ENCODE assay signal across 19 cellular contexts in the genomic region with DNA sequence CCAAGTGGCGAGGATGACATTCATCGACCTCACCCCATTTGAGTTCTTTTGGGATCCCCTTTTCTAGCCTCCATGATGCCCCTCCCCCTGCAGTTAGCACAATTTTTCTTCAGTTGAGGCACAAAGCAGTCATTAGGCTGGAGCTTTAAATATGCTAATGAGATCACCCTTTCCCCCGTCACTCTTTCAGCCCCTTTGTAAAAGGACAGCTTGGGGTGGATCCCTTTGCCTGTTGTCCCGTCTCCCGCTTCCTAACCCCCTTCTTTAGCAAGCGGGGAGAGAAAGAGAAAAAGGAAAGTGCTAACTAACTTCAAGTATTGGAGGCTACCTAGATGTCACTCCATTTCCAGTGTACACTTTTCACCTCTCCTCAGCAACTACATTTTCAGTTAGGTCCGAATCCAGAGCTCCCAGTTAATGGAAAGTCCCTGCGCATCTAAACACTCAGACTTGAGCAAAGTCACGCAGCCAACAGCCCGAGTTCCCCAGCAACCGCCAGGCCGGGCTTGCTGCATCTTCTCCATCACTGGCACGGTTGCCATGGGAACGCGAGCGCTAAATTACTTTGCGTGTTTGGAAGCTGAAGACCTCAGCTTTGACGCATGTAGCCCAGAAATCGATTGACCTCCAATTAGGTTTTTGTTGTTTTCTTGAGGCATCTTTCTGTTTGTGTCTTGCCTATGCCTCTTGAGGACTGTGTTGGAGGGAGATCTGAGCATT.
DNase-seq lines count a peak whose midpoint lies in the region; ATAC-seq and TF ChIP-seq lines count a peak whose summit lies in the region.
"Had no signal": no experiment of that assay in that cellular context is flagged by ENCODE, and none has a peak within 500 bp of the region (broad histone marks: within the 10 kb centered on the region; RNA-seq: fewer than 3 reads in every experiment).

No MANE protein-coding gene starts in this region.

- no peaks in the 10 kb centered on the region for H3K79me2 ChIP-seq in neural progenitor cell (ENCODE audit: low read depth)

- CTCF ChIA-PET in activated CD4-positive, alpha-beta T cell treated with anti-CD3 and anti-CD28 coated beads for 36 hours (lab: Charles Lee) = interaction anchor here (0.6 kb wide), 1 partner anchor 539 kb away, joined by 3 read pairs; no protein-coding TSS in a partner anchor

- H3K27me3 ChIP-seq in H7 (ENCODE audit: control insufficient read depth, insufficient read depth, low read length) (no peaks in the 10 kb centered on the region), neural progenitor cell (no peaks in the 10 kb centered on the region)
- H3K27me3 ChIP-seq: SJCRH30 had no signal

- no peaks in the 10 kb centered on the region for H3K9me3 ChIP-seq in neural progenitor cell (ENCODE audit: low read depth)
- H3K9me3 ChIP-seq: lower lobe of right lung, SJCRH30, tibial nerve had no signal

- no peak for ATAC-seq in GM19463 (IDR thresholded peaks at IDR 0.05; ENCODE audit: unreplicated experiment)
- no peak for ATAC-seq in activated CD4-positive, alpha-beta T cell treated with anti-CD3 and anti-CD28 coated beads for 36 hours
- ATAC-seq: lower lobe of right lung; PC-3; stimulated activated naive CD8-positive, alpha-beta T cell treated with anti-CD3 and anti-CD28 coated beads, Interleukin-15, Interleukin-2, amounts not matched to agents 100 U/mL and 50 U/mL, for 24 hours had no signal

- no peak overlapping the region for H3K27ac ChIP-seq in neural progenitor cell
- H3K27ac ChIP-seq: lower lobe of right lung, SJCRH30, tibial nerve had no signal

- H3K9ac ChIP-seq in neural progenitor cell = no peak overlapping the region

- no peaks in the 10 kb centered on the region for H3K36me3 Mint-ChIP-seq in neural progenitor cell
- no peaks in the 10 kb centered on the region for H3K36me3 Mint-ChIP-seq in activated CD4-positive, alpha-beta T cell treated with anti-CD3 and anti-CD28 coated beads for 36 hours (ENCODE audit: low read depth)

- no peaks in the 10 kb centered on the region for H4K20me1 ChIP-seq in neural progenitor cell (ENCODE audit: low read depth)

- peak; percentile 33 for DNase-seq in H7
- peak in 32 of 56 donors; percentile 0 to 51 (median 10) for DNase-seq in amygdala (lab: John Stamatoyannopoulos, UW)
- peak; percentile 7 for DNase-seq in globus pallidus (ENCODE audit: low spot score)
- peak; percentile 77 for DNase-seq in neural progenitor cell (ENCODE audit: low spot score)
- DNase-seq in HuH-7.5 (ENCODE audit: low spot score) = no peak
- DNase-seq in activated CD4-positive, alpha-beta T cell treated with anti-CD3 and anti-CD28 coated beads for 4 hours = no peak
- DNase-seq in activated CD4-positive, alpha-beta T cell treated with anti-CD3 and anti-CD28 coated beads for 36 hours = no peak
- DNase-seq: CD4-positive, alpha-beta T cell; lower lobe of right lung; NCI-H1092 treated with DMSO at 0.1 percent for 48 hours; NCI-H2081; NCI-H774; PC-3; SJCRH30; stimulated activated CD4-positive, alpha-beta T cell treated with anti-CD3 and anti-CD28 coated beads, Interleukin-2, amount 100 ng/mL, for 24 hours; stimulated activated naive CD8-positive, alpha-beta T cell treated with anti-CD3 and anti-CD28 coated beads, Interleukin-15, Interleukin-2, amounts not matched to agents 100 U/mL and 50 U/mL, for 24 hours had no signal

- H2AFZ ChIP-seq in neural progenitor cell (replicated peaks) = no peak overlapping the region

- H3K36me3 ChIP-seq in H7 (replicated peaks; ENCODE audit: control insufficient read depth, insufficient read depth, low read length) (no peaks in the 10 kb centered on the region), neural progenitor cell (no peaks in the 10 kb centered on the region)
- H3K36me3 ChIP-seq: lower lobe of right lung, SJCRH30, tibial nerve had no signal

- H3K27me3 Mint-ChIP-seq in neural progenitor cell (ENCODE audit: insufficient read depth, low read depth) = peaks cover 2% of the 10 kb centered on the region
- H3K27me3 Mint-ChIP-seq in activated CD4-positive, alpha-beta T cell treated with anti-CD3 and anti-CD28 coated beads for 36 hours = no peaks in the 10 kb centered on the region
- H3K27me3 Mint-ChIP-seq: CD4-positive, alpha-beta T cell had no signal

- TF ChIP-seq CTCF in neural progenitor cell (IDR thresholded peaks at IDR 0.05) = no peak

- peaks cover 48% of the 10 kb centered on the region for H3K4me1 Mint-ChIP-seq in neural progenitor cell
- H3K4me1 Mint-ChIP-seq in activated CD4-positive, alpha-beta T cell treated with anti-CD3 and anti-CD28 coated beads for 36 hours = no peaks in the 10 kb centered on the region

- POLR2A ChIA-PET in activated CD4-positive, alpha-beta T cell treated with anti-CD3 and anti-CD28 coated beads for 36 hours (lab: Charles Lee) = no interaction called here

- H3F3A ChIP-seq in neural progenitor cell (ENCODE audit: low read depth) = no peaks in the 10 kb centered on the region

- peak overlapping the region; percentile 56 for H3K4me2 ChIP-seq in neural progenitor cell

- H3K27ac Mint-ChIP-seq in neural progenitor cell = peak overlapping the region; percentile 35
- no peak overlapping the region for H3K27ac Mint-ChIP-seq in activated CD4-positive, alpha-beta T cell treated with anti-CD3 and anti-CD28 coated beads for 36 hours
- H3K27ac Mint-ChIP-seq: CD4-positive, alpha-beta T cell; T-helper 2 cell treated with Interferon-gamma antibody and Interleukin-4, amounts not matched to agents 5 μg/mL and 100 μg/mL, for 36 hours had no signal

- peak overlapping the region; percentile 62 for H3K4me3 Mint-ChIP-seq in neural progenitor cell
- no peak overlapping the region for H3K4me3 Mint-ChIP-seq in activated CD4-positive, alpha-beta T cell treated with anti-CD3 and anti-CD28 coated beads for 36 hours
- H3K4me3 Mint-ChIP-seq: CD4-positive, alpha-beta T cell; T-helper 2 cell treated with Interferon-gamma antibody and Interleukin-4, amounts not matched to agents 5 μg/mL and 100 μg/mL, for 36 hours had no signal

- no peak overlapping the region for H3K4me3 ChIP-seq in H7 (ENCODE audit: insufficient read depth, low read depth, low read length)
- peak overlapping the region; percentile 31 for H3K4me3 ChIP-seq in neural progenitor cell
- H3K4me3 ChIP-seq: lower lobe of right lung, SJCRH30, tibial nerve had no signal

- intact Hi-C loops in activated CD4-positive, alpha-beta T cell treated with anti-CD3 and anti-CD28 coated beads for 36 hours (cut with DNase I, micrococcal nuclease) = no loop called here

- no peaks in the 10 kb centered on the region for H3K9me3 Mint-ChIP-seq in neural progenitor cell
- no peaks in the 10 kb centered on the region for H3K9me3 Mint-ChIP-seq in activated CD4-positive, alpha-beta T cell treated with anti-CD3 and anti-CD28 coated beads for 36 hours (ENCODE audit: low read depth)
- H3K9me3 Mint-ChIP-seq: CD4-positive, alpha-beta T cell; T-helper 2 cell treated with Interferon-gamma antibody and Interleukin-4, amounts not matched to agents 5 μg/mL and 100 μg/mL, for 36 hours had no signal

- H3K4me1 ChIP-seq in neural progenitor cell = peaks cover 9% of the 10 kb centered on the region
- H3K4me1 ChIP-seq: SJCRH30 had no signal

Comparison
In these comparisons a context has a peak if more than half of its experiments do, and no peak if none do; other contexts are left out.
1. DNase-seq: peak in H7 (single experiment), amygdala (32 of 56), globus pallidus (single experiment) and neural progenitor cell (single experiment); none in HuH-7.5 (single experiment), activated CD4-positive, alpha-beta T cell treated with anti-CD3 and anti-CD28 coated beads for 4 hours (0 of 2) and activated CD4-positive, alpha-beta T cell treated with anti-CD3 and anti-CD28 coated beads for 36 hours (single experiment).